ENCODE assay signal across 24 cellular contexts in genomic region chr5:38765461-38765861, GRCh38.
DNase-seq lines count a peak whose midpoint lies in the region; TF ChIP-seq lines count a peak whose summit lies in the region.
"Had no signal": no experiment of that assay in that cellular context is flagged by ENCODE, and none has a peak within 500 bp of the region (broad histone marks: within the 10 kb centered on the region; RNA-seq: fewer than 3 reads in every experiment).

No MANE protein-coding gene starts in this region.

- peak overlapping the region; percentile 2 for H3K4me2 ChIP-seq in fibroblast of lung (ENCODE audit: extremely low read depth, insufficient read depth, low read length)
- H3K4me2 ChIP-seq in neuronal stem cell (ENCODE audit: insufficient read depth, low read length, poor library complexity, severe bottlenecking) = no peak overlapping the region

- no peaks in the 10 kb centered on the region for H3K79me2 ChIP-seq in fibroblast of lung (ENCODE audit: control insufficient read depth, insufficient read depth, low read length)
- H3K79me2 ChIP-seq: parathyroid adenoma had no signal

- no peak overlapping the region for H3K23ac ChIP-seq in neuronal stem cell (ENCODE audit: low read depth, low read length, poor library complexity)

- H3K27ac ChIP-seq in SJCRH30 (peak overlapping the region; percentile 24; the same call in 1 of the 2 replicates), fibroblast of lung (ENCODE audit: insufficient read depth, low read length) (peak overlapping the region; percentile 34), neuronal stem cell (replicated peaks; ENCODE audit: low read length) (no peak overlapping the region)
- H3K27ac ChIP-seq: left lung, parathyroid adenoma, upper lobe of right lung had no signal

- WGBS in neuronal stem cell (ENCODE audit: extremely low coverage in 2 of 2, insufficient read length in 2 of 2, insufficient replicate concordance in 1 of 2), 2 donors = no CpG with 5 or more reads among the region's 3 CpGs

- no peak overlapping the region for H2AK5ac ChIP-seq in neuronal stem cell (ENCODE audit: low read depth, low read length)

- no peak overlapping the region for H2BK5ac ChIP-seq in neuronal stem cell (ENCODE audit: low read length)

- peaks cover 6% of the 10 kb centered on the region for H3K36me3 Mint-ChIP-seq in nephron (ENCODE audit: low read depth)
- H3K36me3 Mint-ChIP-seq: stimulated activated memory B cell treated with anti-CD40 and anti-IgM and Interleukin-4, amounts not matched to agents 10 μg/mL and 1 μg/mL and 100 μg/mL, for 72 hours had no signal

- H4K91ac ChIP-seq in neuronal stem cell (ENCODE audit: low read depth, low read length, poor library complexity) = no peak overlapping the region

- no peaks in the 10 kb centered on the region for H3K79me1 ChIP-seq in neuronal stem cell (ENCODE audit: low read depth, low read length)

- H3K9me3 ChIP-seq in SJCRH30 (replicated peaks) = peaks cover 13% of the 10 kb centered on the region
- peaks cover 2% of the 10 kb centered on the region for H3K9me3 ChIP-seq in fibroblast of lung (ENCODE audit: control insufficient read depth, insufficient read depth, low read depth, low read length)
- peaks cover 0 to 10% of the 10 kb centered on the region in 2 donors for H3K9me3 ChIP-seq in neuronal stem cell (replicated peaks in 1 of 2; ENCODE audit: control insufficient read depth in 2 of 2, insufficient read depth in 1 of 2, low read depth in 1 of 2, low read length in 2 of 2)
- H3K9me3 ChIP-seq: upper lobe of right lung had no signal

- no peak overlapping the region for H2BK15ac ChIP-seq in neuronal stem cell (ENCODE audit: low read length)

- no peaks in the 10 kb centered on the region for H4K20me1 ChIP-seq in fibroblast of lung (ENCODE audit: control insufficient read depth, extremely low read depth, insufficient read depth, low read length)

- H3K27me3 Mint-ChIP-seq in nephron (ENCODE audit: low read depth) = no peaks in the 10 kb centered on the region
- H3K27me3 Mint-ChIP-seq: stimulated activated memory B cell treated with anti-CD40 and anti-IgM and Interleukin-4, amounts not matched to agents 10 μg/mL and 1 μg/mL and 100 μg/mL, for 72 hours had no signal

- H3K4me3 Mint-ChIP-seq in nephron = no peak overlapping the region
- H3K4me3 Mint-ChIP-seq: mesothelial cell of epicardium; natural killer cell treated with Interleukin-12 subunit alpha and Interleukin-12 subunit beta and Interleukin-15 and Interleukin-18, amount 100 ng/mL, for 72 hours; stimulated activated memory B cell treated with anti-CD40 and anti-IgM and Interleukin-4, amounts not matched to agents 10 μg/mL and 1 μg/mL and 100 μg/mL, for 72 hours had no signal

- H4K8ac ChIP-seq in neuronal stem cell (ENCODE audit: low read depth, low read length) = no peak overlapping the region

- H2AFZ ChIP-seq in fibroblast of lung (ENCODE audit: low read length) (no peak overlapping the region), neuronal stem cell (ENCODE audit: low read length) (no peak overlapping the region)
- H2AFZ ChIP-seq: parathyroid adenoma had no signal

- TF ChIP-seq CTCF in fibroblast of lung (conservative IDR thresholded peaks at IDR 0.05 in 1 of 2, IDR thresholded peaks at IDR 0.05 in 1 of 2; ENCODE audit: low read depth in 1 of 2, low read length in 2 of 2) = no peak
- no peak for TF ChIP-seq CTCF in nephron (IDR thresholded peaks at IDR 0.05; ENCODE audit: unreplicated experiment in 3 of 3)

- peak overlapping the region; percentile 48 to 65 (median 58) for H3K27ac Mint-ChIP-seq in nephron
- H3K27ac Mint-ChIP-seq: mesothelial cell of epicardium; natural killer cell treated with Interleukin-12 subunit alpha and Interleukin-12 subunit beta and Interleukin-15 and Interleukin-18, amount 100 ng/mL, for 72 hours; stimulated activated memory B cell treated with anti-CD40 and anti-IgM and Interleukin-4, amounts not matched to agents 10 μg/mL and 1 μg/mL and 100 μg/mL, for 72 hours had no signal

- H3K18ac ChIP-seq in neuronal stem cell (ENCODE audit: low read length) = no peak overlapping the region

- peaks cover 20% of the 10 kb centered on the region for H3K4me1 Mint-ChIP-seq in nephron
- H3K4me1 Mint-ChIP-seq: mesothelial cell of epicardium; stimulated activated memory B cell treated with anti-CD40 and anti-IgM and Interleukin-4, amounts not matched to agents 10 μg/mL and 1 μg/mL and 100 μg/mL, for 72 hours had no signal

- H3K9me3 Mint-ChIP-seq in nephron = peaks cover 15% of the 10 kb centered on the region

- no peak overlapping the region for H3K4me3 ChIP-seq in SJCRH30
- H3K4me3 ChIP-seq in fibroblast of lung (replicated peaks in 1 of 4; ENCODE audit: control extremely low read depth in 1 of 4, insufficient read depth in 1 of 4, low read depth in 3 of 4, low read length in 4 of 4) = no peak overlapping the region
- no peak overlapping the region for H3K4me3 ChIP-seq in neuronal stem cell (ENCODE audit: low read length in 2 of 2)
- H3K4me3 ChIP-seq: left lung, upper lobe of right lung had no signal

- H2BK12ac ChIP-seq in neuronal stem cell (ENCODE audit: low read length) = no peak overlapping the region

- H3K14ac ChIP-seq in neuronal stem cell (ENCODE audit: low read length) = no peak overlapping the region

- peaks cover 12% of the 10 kb centered on the region for H3K4me1 ChIP-seq in SJCRH30
- no peaks in the 10 kb centered on the region for H3K4me1 ChIP-seq in fibroblast of lung (ENCODE audit: control insufficient read depth, extremely low read depth, insufficient read depth, low read length)
- no peaks in the 10 kb centered on the region for H3K4me1 ChIP-seq in neuronal stem cell (ENCODE audit: control insufficient read depth in 2 of 2, insufficient read depth in 1 of 2, low read depth in 1 of 2, low read length in 2 of 2)
- H3K4me1 ChIP-seq: left lung, parathyroid adenoma, upper lobe of right lung had no signal

- no peak overlapping the region for H3K4ac ChIP-seq in neuronal stem cell (ENCODE audit: low read length)

- DNase-seq in NCI-H748 (lab: John Stamatoyannopoulos, UW; ENCODE audit: unreplicated experiment) (peak; percentile 82), NCI-H748 treated with DMSO at 0.1 percent for 48 hours (lab: John Stamatoyannopoulos, UW) (no peak), SJCRH30 (peak; percentile 44 to 62), fibroblast of lung (ENCODE audit: low read depth in 2 of 2) (peak; percentile 88 to 96), neuronal stem cell (ENCODE audit: low spot score) (no peak), AG08395 (ENCODE audit: low spot score) (no peak), cerebellar cortex (ENCODE audit: low spot score) (no peak)
- DNase-seq: 8988T; activated CD4-positive, alpha-beta T cell treated with anti-CD3 and anti-CD28 coated beads for 1 hour; activated gamma-delta T cell; Calu3; dermis blood vessel endothelial cell; left lung; NCI-H1092 treated with DMSO at 0.1 percent for 48 hours; NCI-H187 treated with DMSO at 0.1 percent for 48 hours; NCI-H2227 treated with DMSO at 0.1 percent for 48 hours; right cardiac atrium; stimulated activated CD4-positive, alpha-beta T cell treated with anti-CD3 and anti-CD28 coated beads, Interleukin-4, amount 100 ng/mL, for 1 hour; upper lobe of right lung had no signal

- H3K9ac ChIP-seq in fibroblast of lung (ENCODE audit: insufficient read depth, low read length) (no peak overlapping the region), neuronal stem cell (ENCODE audit: low read depth, low read length, poor library complexity) (no peak overlapping the region)
- H3K9ac ChIP-seq: parathyroid adenoma had no signal

- H3K27me3 ChIP-seq in SJCRH30 (no peaks in the 10 kb centered on the region), fibroblast of lung (ENCODE audit: control insufficient read depth, insufficient read depth, low read length) (no peaks in the 10 kb centered on the region), neuronal stem cell (ENCODE audit: control insufficient read depth in 3 of 3, insufficient read depth in 3 of 3, low read depth in 1 of 3, low read length in 3 of 3) (no peaks in the 10 kb centered on the region)
- H3K27me3 ChIP-seq: left lung, upper lobe of right lung had no signal

- H2BK120ac ChIP-seq in neuronal stem cell (ENCODE audit: low read depth, low read length) = no peak overlapping the region

- no peaks in the 10 kb centered on the region for H3K36me3 ChIP-seq in SJCRH30
- no peaks in the 10 kb centered on the region for H3K36me3 ChIP-seq in fibroblast of lung (ENCODE audit: control insufficient read depth, insufficient read depth, low read length)
- no peaks in the 10 kb centered on the region for H3K36me3 ChIP-seq in neuronal stem cell (replicated peaks in 1 of 2; ENCODE audit: control insufficient read depth in 2 of 2, insufficient read depth in 2 of 2, low read length in 2 of 2)
- H3K36me3 ChIP-seq: left lung, upper lobe of right lung had no signal

Comparison
In these comparisons a context has a peak if more than half of its experiments do, and no peak if none do; other contexts are left out.
1. DNase-seq: peak in NCI-H748 (single experiment), SJCRH30 (2 of 2) and fibroblast of lung (2 of 2); none in NCI-H748 treated with DMSO at 0.1 percent for 48 hours (single experiment), neuronal stem cell (single experiment), AG08395 (single experiment) and cerebellar cortex (single experiment).